Comparison of ENCODE assay signal across 8 cellular contexts in genomic region chr10:87342704-87343258, GRCh38. TPM values are rescaled to one million over a fixed set of nuclear protein-coding genes. Genes with fewer than 3 reads are reported as not detected.
DNase-seq lines count a peak whose midpoint lies in the region; ATAC-seq and TF ChIP-seq lines count a peak whose summit lies in the region.
"Not testable (repeated sequence)": the region's sequence is repeated elsewhere in the genome, so short reads cannot be mapped to it uniquely, and the experiment has no call there.

No MANE protein-coding gene starts in this region.

- not testable (repeated sequence) for H4K20me1 ChIP-seq in hepatocyte (ENCODE audit: insufficient read depth, poor library complexity, severe bottlenecking)

- 1% methylated on average over 61 of the region's 65 CpGs for WGBS in hepatocyte (ENCODE audit: low lambda C conversion rate, missing lambda C conversion rate)

- DNase-seq in NCI-H146 treated with DMSO at 0.1 percent for 48 hours (lab: John Stamatoyannopoulos, UW; ENCODE audit: unreplicated experiment) (peak; percentile 38), T1000 (lab: John Stamatoyannopoulos, UW) (peak; percentile 88), hepatocyte (ENCODE audit: low spot score) (peak; percentile 89), renal cortical epithelial cell (ENCODE audit: low read depth) (peak; percentile 23), ureter (ENCODE audit: low spot score) (peak; percentile 87)

- not testable (repeated sequence) for H3K36me3 ChIP-seq in hepatocyte (replicated peaks; ENCODE audit: insufficient read depth, low read depth)

- H3K79me2 ChIP-seq in hepatocyte, result peaks cover 35% of the 10 kb centered on the region

- H3K9me2 ChIP-seq in hepatocyte (replicated peaks; ENCODE audit: insufficient read depth), result not testable (repeated sequence)

- not testable (repeated sequence) for H3K4me1 ChIP-seq in hepatocyte (ENCODE audit: insufficient read depth)

- H3K9me3 ChIP-seq in hepatocyte (ENCODE audit: low read depth), result not testable (repeated sequence)

- H3K27ac ChIP-seq in angular gyrus (ENCODE audit: low read depth, low read length), result peak overlapping the region; percentile 76
- peak overlapping the region; percentile 98 for H3K27ac ChIP-seq in hepatocyte

- ATAC-seq in GM18498 (IDR thresholded peaks at IDR 0.05; ENCODE audit: unreplicated experiment) (peak; percentile 83), HG02885 (IDR thresholded peaks at IDR 0.05; ENCODE audit: poor library complexity, unreplicated experiment) (peak; percentile 81)

- not testable (repeated sequence) for H3K27me3 ChIP-seq in hepatocyte

- peak overlapping the region; percentile 68 for H2AFZ ChIP-seq in hepatocyte

- H3K4me2 ChIP-seq in hepatocyte, result peak overlapping the region; percentile 60

- peak overlapping the region; percentile 55 for H3K4me3 ChIP-seq in hepatocyte

- peak; percentile 49 for TF ChIP-seq CTCF in hepatocyte (IDR thresholded peaks at IDR 0.05; ENCODE audit: poor library complexity)

RNA-seq across cellular contexts. Expression of gene NUTM2D, which starts 14.8 kb away (rescaled TPM):
- total RNA-seq in hepatocyte, result 5.0 and 5.3 TPM in 2 replicates
- 0.30 and 0.42 TPM in 2 replicates for polyA plus RNA-seq in hepatocyte
- total RNA-seq in renal cortical epithelial cell, result 0.87 and 6.9 TPM in 2 replicates
- 9.3 TPM for total RNA-seq in ureter

Comparison
In these comparisons a context has a peak if more than half of its experiments do, and no peak if none do; other contexts are left out.
1. Peak in every context shown above with its lines: DNase-seq, ATAC-seq, H3K4me3 ChIP-seq and H3K27ac ChIP-seq.
2. DNase-seq: peak in every context shown above with its lines; median percentile 89 in hepatocyte; 88 in T1000; 87 in ureter; 38 in NCI-H146 treated with DMSO at 0.1 percent for 48 hours; 23 in renal cortical epithelial cell.